In the genomic region with DNA sequence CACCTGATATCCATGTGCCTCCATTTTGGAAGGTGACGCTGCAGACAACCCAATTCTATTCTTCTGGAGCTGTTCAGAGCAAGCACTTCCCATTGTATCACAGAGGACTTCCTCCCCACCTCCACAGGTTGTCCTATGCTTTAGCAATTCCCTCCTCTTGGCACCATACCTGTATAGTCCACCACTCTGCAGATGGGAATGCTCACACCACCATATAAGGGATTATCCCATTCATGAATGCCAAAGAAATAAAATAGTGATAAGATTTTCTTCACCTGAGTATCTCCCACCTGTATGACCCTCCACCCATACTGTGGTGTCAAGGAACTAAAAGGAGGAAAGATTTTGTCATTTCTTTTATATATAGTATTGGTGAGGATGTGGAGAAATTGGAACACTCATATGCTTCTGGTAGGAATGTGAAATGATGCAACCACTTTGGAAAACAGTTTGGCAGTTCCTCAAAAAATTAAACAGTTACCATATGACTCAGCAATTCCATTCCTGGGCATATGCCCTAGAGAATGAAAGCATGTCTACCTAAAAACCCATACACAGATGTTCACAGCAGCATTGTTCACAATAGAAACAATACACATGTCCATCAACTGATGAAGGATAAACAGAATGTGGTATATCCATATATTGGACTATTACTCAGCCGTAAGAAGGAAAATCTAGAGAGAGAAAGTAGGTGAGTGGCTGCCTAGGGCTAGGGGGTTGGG, we compare ENCODE assay signal across 14 cellular contexts.
DNase-seq lines count a peak whose midpoint lies in the region; ATAC-seq and TF ChIP-seq lines count a peak whose summit lies in the region.
"Had no signal": no experiment of that assay in that cellular context is flagged by ENCODE, and none has a peak within 500 bp of the region (broad histone marks: within the 10 kb centered on the region; RNA-seq: fewer than 3 reads in every experiment).

No MANE protein-coding gene starts in this region.

- 97 to 100% (median 98%) methylated on average over 2 of the region's 2 CpGs for WGBS in psoas muscle, 3 donors

- H3K9me2 ChIP-seq in MM.1S (replicated peaks; ENCODE audit: insufficient read depth, low read length): no peaks in the 10 kb centered on the region

- no peaks in the 10 kb centered on the region for H3K79me2 ChIP-seq in MM.1S (ENCODE audit: low read length)
- H3K79me2 ChIP-seq: parathyroid adenoma had no signal

- H3K27ac ChIP-seq in breast epithelium (no peak overlapping the region), SK-N-MC (peak overlapping the region; percentile 67; the same call in 1 of the 2 replicates), psoas muscle (no peak overlapping the region), MM.1S (ENCODE audit: low read length) (no peak overlapping the region)
- H3K27ac ChIP-seq: parathyroid adenoma, tibial nerve had no signal

- no peaks in the 10 kb centered on the region for H3K36me3 Mint-ChIP-seq in MCF 10A (ENCODE audit: insufficient read depth, unreplicated experiment)
- H3K36me3 Mint-ChIP-seq in activated CD4-positive, alpha-beta memory T cell treated with anti-CD3 and anti-CD28 coated beads, Interleukin-2, amount 10 ng/mL, durations not matched to agents 7 days and 5 days (ENCODE audit: low read depth): no peaks in the 10 kb centered on the region

- no peaks in the 10 kb centered on the region for H3K9me3 ChIP-seq in breast epithelium
- H3K9me3 ChIP-seq in SK-N-MC (ENCODE audit: low read depth, low read length): no peaks in the 10 kb centered on the region
- no peaks in the 10 kb centered on the region for H3K9me3 ChIP-seq in psoas muscle
- no peaks in the 10 kb centered on the region for H3K9me3 ChIP-seq in MM.1S (replicated peaks; ENCODE audit: insufficient read depth, low read length)
- H3K9me3 ChIP-seq: tibial nerve had no signal

- no peak overlapping the region for H2AFZ ChIP-seq in MM.1S (ENCODE audit: low read length)
- H2AFZ ChIP-seq: parathyroid adenoma had no signal

- POLR2A ChIA-PET in MCF 10A (lab: Yijun Ruan, JAX): interaction anchor here (0.8 kb wide), 1 partner anchor 44 kb away, joined by 7 read pairs; no protein-coding TSS in a partner anchor
- POLR2A ChIA-PET in activated CD4-positive, alpha-beta memory T cell treated with anti-CD3 and anti-CD28 coated beads, Interleukin-2, amount 10 ng/mL, durations not matched to agents 7 days and 5 days (lab: Charles Lee): no interaction called here

- no peak overlapping the region for H3K4me3 ChIP-seq in breast epithelium
- no peak overlapping the region for H3K4me3 ChIP-seq in SK-N-MC
- no peak overlapping the region for H3K4me3 ChIP-seq in fibroblast of the aortic adventitia (ENCODE audit: low read depth, low read length)
- no peak overlapping the region for H3K4me3 ChIP-seq in psoas muscle
- H3K4me3 ChIP-seq in MM.1S (ENCODE audit: low read length): no peak overlapping the region
- H3K4me3 ChIP-seq: GM12878, tibial nerve had no signal

- H3K4me1 Mint-ChIP-seq in MCF 10A (ENCODE audit: insufficient read depth, unreplicated experiment): peaks cover 28% of the 10 kb centered on the region
- H3K4me1 Mint-ChIP-seq in activated CD4-positive, alpha-beta memory T cell treated with anti-CD3 and anti-CD28 coated beads, Interleukin-2, amount 10 ng/mL, durations not matched to agents 7 days and 5 days: no peaks in the 10 kb centered on the region

- no peaks in the 10 kb centered on the region for H4K20me1 ChIP-seq in MM.1S (ENCODE audit: insufficient read depth, low read length)

- no peaks in the 10 kb centered on the region for H3K27me3 ChIP-seq in breast epithelium
- peaks cover 0 to 2% (median 0%) of the 10 kb centered on the region in 3 donors for H3K27me3 ChIP-seq in psoas muscle (ENCODE audit: insufficient read depth in 3 of 3, low read length in 2 of 3)
- H3K27me3 ChIP-seq in MM.1S (replicated peaks; ENCODE audit: insufficient read depth, low read length): no peaks in the 10 kb centered on the region
- H3K27me3 ChIP-seq: tibial nerve had no signal

- intact Hi-C loops in MCF 10A (cut with micrococcal nuclease): no loop called here
- intact Hi-C loops in breast epithelium (cut with DNase I; ENCODE audit: low total_unique reads): no loop called here
- intact Hi-C loops in psoas muscle (cut with DNase I): no loop called here

- peak overlapping the region; percentile 90 for H3K27ac Mint-ChIP-seq in MCF 10A (ENCODE audit: low read depth, unreplicated experiment)
- H3K27ac Mint-ChIP-seq in activated CD4-positive, alpha-beta memory T cell treated with anti-CD3 and anti-CD28 coated beads, Interleukin-2, amount 10 ng/mL, durations not matched to agents 7 days and 5 days: no peak overlapping the region
- H3K27ac Mint-ChIP-seq: activated T-cell treated with anti-CD3 and anti-CD28 coated beads, Interleukin-2, amount 50 U/mL, for 72 hours; T-helper 2 cell treated with Interferon-gamma antibody and Interleukin-4, amounts not matched to agents 5 μg/mL and 100 μg/mL, for 36 hours had no signal

- no peaks in the 10 kb centered on the region for H3K36me3 ChIP-seq in breast epithelium
- peaks cover 36% of the 10 kb centered on the region for H3K36me3 ChIP-seq in SK-N-MC (ENCODE audit: insufficient read depth, low read length)
- no peaks in the 10 kb centered on the region for H3K36me3 ChIP-seq in psoas muscle (ENCODE audit: insufficient read depth in 1 of 2, low read depth in 1 of 2)
- H3K36me3 ChIP-seq in MM.1S (replicated peaks; ENCODE audit: insufficient read depth, low read length): no peaks in the 10 kb centered on the region

- TF ChIP-seq CTCF in MCF 10A (IDR thresholded peaks at IDR 0.05; ENCODE audit: unreplicated experiment) (no peak), breast epithelium (IDR thresholded peaks at IDR 0.05) (no peak), fibroblast of the aortic adventitia (IDR thresholded peaks at IDR 0.05; ENCODE audit: insufficient read depth, low read length) (no peak), psoas muscle (IDR thresholded peaks at IDR 0.05) (no peak), MM.1S (IDR thresholded peaks at IDR 0.05; ENCODE audit: low read length) (no peak)

- no TSS peak for BruUV-seq in MCF 10A (replicated peaks; lab: Mats Ljungman, UMichigan)

- H3K9ac ChIP-seq in SK-N-MC (ENCODE audit: insufficient read length) (no peak overlapping the region), MM.1S (ENCODE audit: low read length) (no peak overlapping the region)
- H3K9ac ChIP-seq: parathyroid adenoma had no signal

- H3K4me2 ChIP-seq in MM.1S (ENCODE audit: low read depth, low read length): no peak overlapping the region

- DNase-seq in MCF 10A (ENCODE audit: unreplicated experiment) (peak; percentile 88), breast epithelium (ENCODE audit: low spot score in 2 of 2) (no peak), SK-N-MC (ENCODE audit: low read depth, low spot score) (no peak), fibroblast of the aortic adventitia (ENCODE audit: low read depth) (peak; percentile 91), psoas muscle (no peak), MM.1S (no peak), NCI-H82 treated with DMSO at 0.1 percent for 48 hours (lab: John Stamatoyannopoulos, UW; ENCODE audit: unreplicated experiment) (no peak)
- no peak for DNase-seq in activated CD4-positive, alpha-beta memory T cell treated with anti-CD3 and anti-CD28 coated beads, Interleukin-2, amount 10 ng/mL, durations not matched to agents 7 days and 5 days
- DNase-seq: activated T-cell treated with anti-CD3 and anti-CD28 coated beads, Interleukin-2, amount 50 U/mL, for 72 hours; NCI-H748 treated with DMSO at 0.1 percent for 48 hours had no signal

- no peaks in the 10 kb centered on the region for H3K27me3 Mint-ChIP-seq in MCF 10A (ENCODE audit: insufficient read depth, unreplicated experiment)
- H3K27me3 Mint-ChIP-seq in activated CD4-positive, alpha-beta memory T cell treated with anti-CD3 and anti-CD28 coated beads, Interleukin-2, amount 10 ng/mL, durations not matched to agents 7 days and 5 days: peaks cover 8% of the 10 kb centered on the region

- H3K4me3 Mint-ChIP-seq in MCF 10A (ENCODE audit: unreplicated experiment): no peak overlapping the region
- no peak overlapping the region for H3K4me3 Mint-ChIP-seq in activated CD4-positive, alpha-beta memory T cell treated with anti-CD3 and anti-CD28 coated beads, Interleukin-2, amount 10 ng/mL, durations not matched to agents 7 days and 5 days
- H3K4me3 Mint-ChIP-seq: activated T-cell treated with anti-CD3 and anti-CD28 coated beads, Interleukin-2, amount 50 U/mL, for 72 hours; T-helper 2 cell treated with Interferon-gamma antibody and Interleukin-4, amounts not matched to agents 5 μg/mL and 100 μg/mL, for 36 hours had no signal

- CTCF ChIA-PET in MCF 10A (lab: Yijun Ruan, JAX): interaction anchor here (0.7 kb wide), 1 partner anchor 89 kb away, joined by 6 read pairs; no protein-coding TSS in a partner anchor
- CTCF ChIA-PET in activated CD4-positive, alpha-beta memory T cell treated with anti-CD3 and anti-CD28 coated beads, Interleukin-2, amount 10 ng/mL, durations not matched to agents 7 days and 5 days (lab: Charles Lee): interaction anchor here (0.6 kb wide), 1 partner anchor 411 kb away, joined by 3 read pairs; no protein-coding TSS in a partner anchor

- H3K4me1 ChIP-seq in breast epithelium (no peaks in the 10 kb centered on the region), psoas muscle (no peaks in the 10 kb centered on the region), MM.1S (ENCODE audit: low read length) (no peaks in the 10 kb centered on the region)
- H3K4me1 ChIP-seq: parathyroid adenoma, tibial nerve had no signal

- TF ChIP-seq POLR2A in breast epithelium (IDR thresholded peaks at IDR 0.05): no peak

- H3F3A ChIP-seq in MM.1S (ENCODE audit: insufficient read depth, low read length): no peaks in the 10 kb centered on the region

- H3K9me3 Mint-ChIP-seq in MCF 10A (ENCODE audit: unreplicated experiment): peaks cover 7% of the 10 kb centered on the region
- no peaks in the 10 kb centered on the region for H3K9me3 Mint-ChIP-seq in activated CD4-positive, alpha-beta memory T cell treated with anti-CD3 and anti-CD28 coated beads, Interleukin-2, amount 10 ng/mL, durations not matched to agents 7 days and 5 days
- H3K9me3 Mint-ChIP-seq: activated T-cell treated with anti-CD3 and anti-CD28 coated beads, Interleukin-2, amount 50 U/mL, for 72 hours; T-helper 2 cell treated with Interferon-gamma antibody and Interleukin-4, amounts not matched to agents 5 μg/mL and 100 μg/mL, for 36 hours had no signal

- no peak for ATAC-seq in psoas muscle
- ATAC-seq: activated T-cell treated with anti-CD3 and anti-CD28 coated beads, Interleukin-2, amount 50 U/mL, for 72 hours; GM12878 had no signal

Comparison
In these comparisons a context has a peak if more than half of its experiments do, and no peak if none do; other contexts are left out.
1. DNase-seq: peak in MCF 10A (single experiment) and fibroblast of the aortic adventitia (single experiment); none in breast epithelium (0 of 2), SK-N-MC (single experiment), psoas muscle (0 of 2), MM.1S (single experiment), NCI-H82 treated with DMSO at 0.1 percent for 48 hours (single experiment) and activated CD4-positive, alpha-beta memory T cell treated with anti-CD3 and anti-CD28 coated beads, Interleukin-2, amount 10 ng/mL, durations not matched to agents 7 days and 5 days (single experiment).